Comparison of ENCODE assay signal across 10 cellular contexts in the genomic region with DNA sequence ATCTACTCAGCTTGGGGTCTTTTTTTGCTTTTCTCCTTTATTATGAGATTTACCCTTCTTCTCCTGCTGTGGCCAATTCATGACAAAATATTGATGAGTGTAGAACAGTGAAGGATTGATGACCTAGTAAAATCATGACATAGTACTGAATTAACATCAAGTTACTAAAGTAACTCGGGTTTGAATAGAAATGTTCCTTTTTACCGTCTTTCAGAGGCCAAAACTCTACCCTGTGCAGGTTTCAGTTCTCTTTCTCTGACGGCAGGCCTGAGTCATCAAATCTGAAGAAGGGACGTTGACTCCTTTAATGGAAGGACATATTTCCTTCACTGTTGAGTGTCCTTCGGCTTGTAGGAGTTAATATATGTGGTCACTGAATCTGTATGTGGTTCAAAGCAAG.
DNase-seq lines count a peak whose midpoint lies in the region; ATAC-seq and TF ChIP-seq lines count a peak whose summit lies in the region.
"Had no signal": no experiment of that assay in that cellular context is flagged by ENCODE, and none has a peak within 500 bp of the region (broad histone marks: within the 10 kb centered on the region; RNA-seq: fewer than 3 reads in every experiment).

No MANE protein-coding gene starts in this region.

- CTCF ChIA-PET in naive thymus-derived CD4-positive, alpha-beta T cell (lab: Charles Lee), result no interaction called here

- H3K27ac Mint-ChIP-seq in naive thymus-derived CD4-positive, alpha-beta T cell, result peak overlapping the region in 1 of 9 donors; percentile 42
- H3K27ac Mint-ChIP-seq: activated naive CD4-positive, alpha-beta T cell treated with anti-CD3 and anti-CD28 coated beads, Interleukin-2, amount 50 U/mL, for 72 hours had no signal

- POLR2A ChIA-PET in naive thymus-derived CD4-positive, alpha-beta T cell (lab: Charles Lee), result interaction anchor here (0.6 kb wide), 1 partner anchor 71 kb away, joined by 3 read pairs; no protein-coding TSS in a partner anchor

- intact Hi-C loops in naive thymus-derived CD4-positive, alpha-beta T cell (cut with micrococcal nuclease), result loop anchor here in 1 of 2 donors (5.0 kb wide), 1 partner anchor 76 kb away; no protein-coding TSS in a partner anchor

- no peaks in the 10 kb centered on the region for H3K9me3 Mint-ChIP-seq in naive thymus-derived CD4-positive, alpha-beta T cell
- H3K9me3 Mint-ChIP-seq: activated naive CD4-positive, alpha-beta T cell treated with anti-CD3 and anti-CD28 coated beads, Interleukin-2, amount 50 U/mL, for 72 hours had no signal

- no peaks in the 10 kb centered on the region for H3K27me3 Mint-ChIP-seq in naive thymus-derived CD4-positive, alpha-beta T cell

- ATAC-seq in GM18907 (IDR thresholded peaks at IDR 0.05; ENCODE audit: unreplicated experiment), result peak; percentile 85
- peak; percentile 90 for ATAC-seq in HG02588 (IDR thresholded peaks at IDR 0.05; ENCODE audit: unreplicated experiment)
- ATAC-seq in naive thymus-derived CD4-positive, alpha-beta T cell, result peak; percentile 80
- ATAC-seq: activated naive CD4-positive, alpha-beta T cell treated with anti-CD3 and anti-CD28 coated beads, Interleukin-2, amount 50 U/mL, for 72 hours; Panc1 had no signal

- H2AFZ ChIP-seq in Karpas-422 (ENCODE audit: low read length), result no peak overlapping the region

- no peaks in the 10 kb centered on the region for H3K79me2 ChIP-seq in Karpas-422 (ENCODE audit: low read length)

- H3K4me1 ChIP-seq in Karpas-422 (ENCODE audit: low read length), result peaks cover 9% of the 10 kb centered on the region
- no peaks in the 10 kb centered on the region for H3K4me1 ChIP-seq in naive thymus-derived CD4-positive, alpha-beta T cell (ENCODE audit: control insufficient read depth in 2 of 2, insufficient read depth in 2 of 2, low read length in 2 of 2)

- TF ChIP-seq CTCF in foreskin fibroblast (IDR thresholded peaks at IDR 0.05; ENCODE audit: low read depth, low read length), result no peak

- H3K27me3 ChIP-seq in Karpas-422 (ENCODE audit: low read length), result no peaks in the 10 kb centered on the region
- no peaks in the 10 kb centered on the region for H3K27me3 ChIP-seq in naive thymus-derived CD4-positive, alpha-beta T cell (ENCODE audit: control insufficient read depth in 2 of 2, insufficient read depth in 2 of 2, low read length in 2 of 2)

- H3K9me2 ChIP-seq in Karpas-422 (replicated peaks; ENCODE audit: insufficient read depth, low read length), result no peaks in the 10 kb centered on the region

- no peaks in the 10 kb centered on the region for H4K20me1 ChIP-seq in Karpas-422 (ENCODE audit: insufficient read depth, low read depth, low read length)

- H3K36me3 Mint-ChIP-seq in naive thymus-derived CD4-positive, alpha-beta T cell, result peaks cover 5 to 84% (median 43%) of the 10 kb centered on the region in 5 donors

- no peaks in the 10 kb centered on the region for H3K9me3 ChIP-seq in Karpas-422 (ENCODE audit: low read length)
- H3K9me3 ChIP-seq in naive thymus-derived CD4-positive, alpha-beta T cell (ENCODE audit: control insufficient read depth in 2 of 3, low read length in 3 of 3), result no peaks in the 10 kb centered on the region

- H3K4me3 Mint-ChIP-seq in naive thymus-derived CD4-positive, alpha-beta T cell, result peak overlapping the region in 1 of 10 donors; percentile 29

- H3K4me1 Mint-ChIP-seq in naive thymus-derived CD4-positive, alpha-beta T cell, result peaks cover 2 to 10% (median 7%) of the 10 kb centered on the region in 7 donors

- no peak overlapping the region for H3K27ac ChIP-seq in Karpas-422 (ENCODE audit: low read length)
- H3K27ac ChIP-seq in naive thymus-derived CD4-positive, alpha-beta T cell (ENCODE audit: low read depth, low read length), result no peak overlapping the region

- no peak overlapping the region for H3K9ac ChIP-seq in Karpas-422 (ENCODE audit: low read length)

- H3K4me3 ChIP-seq in Karpas-422 (ENCODE audit: low read length), result no peak overlapping the region
- H3K4me3 ChIP-seq in naive thymus-derived CD4-positive, alpha-beta T cell (ENCODE audit: low read length), result no peak overlapping the region
- H3K4me3 ChIP-seq in foreskin fibroblast (ENCODE audit: low read depth in 1 of 2, low read length in 2 of 2), result no peak overlapping the region

- peak overlapping the region; percentile 36 for H3K4me2 ChIP-seq in Karpas-422 (ENCODE audit: low read depth, low read length, poor library complexity, severe bottlenecking)

- DNase-seq in Karpas-422, result peak; percentile 79
- no peak for DNase-seq in naive thymus-derived CD4-positive, alpha-beta T cell
- DNase-seq in HUDEP-2 (lab: John Stamatoyannopoulos, UW; ENCODE audit: unreplicated experiment in 76 of 76), result no peak
- no peak for DNase-seq in foreskin fibroblast
- no peak for DNase-seq in NCI-H2081 treated with DMSO at 0.1 percent for 48 hours (lab: John Stamatoyannopoulos, UW)
- no peak for DNase-seq in GDM1 (lab: John Stamatoyannopoulos, UW)

- no peaks in the 10 kb centered on the region for H3K36me3 ChIP-seq in Karpas-422 (ENCODE audit: insufficient read depth, low read length)
- H3K36me3 ChIP-seq in naive thymus-derived CD4-positive, alpha-beta T cell (ENCODE audit: control insufficient read depth in 2 of 3, insufficient read depth in 3 of 3, low read length in 3 of 3), result peaks cover 0 to 58% (median 4%) of the 10 kb centered on the region in 3 experiments
